Comparison of ENCODE assay signal across 21 cellular contexts in the genomic region with DNA sequence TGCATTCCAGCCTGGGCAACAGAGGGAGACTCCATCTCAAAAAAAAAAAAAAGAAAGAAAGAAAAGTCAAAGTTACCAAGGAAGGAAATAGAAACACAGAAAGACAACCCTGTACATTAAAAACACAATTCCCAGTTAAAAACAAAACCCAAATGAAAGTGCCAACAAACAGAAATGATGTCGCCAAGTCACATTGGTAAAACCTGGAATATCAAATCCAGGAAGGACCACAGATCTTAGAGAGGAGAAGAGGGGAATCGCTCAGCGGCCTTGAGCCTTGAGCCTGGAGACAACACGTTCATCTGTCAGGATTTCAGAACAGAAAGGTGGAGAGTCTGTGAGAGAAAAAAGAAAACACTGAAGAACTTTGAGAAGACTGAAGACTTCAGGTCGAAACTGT.
"Had no signal": no experiment of that assay in that cellular context is flagged by ENCODE, and none has a peak within 500 bp of the region (broad histone marks: within the 10 kb centered on the region; RNA-seq: fewer than 3 reads in every experiment).

No MANE protein-coding gene starts in this region.

- DNase-seq: activated CD4-positive, alpha-beta T cell treated with anti-CD3 and anti-CD28 coated beads for 4 hours; activated CD8-positive, alpha-beta T cell treated with anti-CD3 and anti-CD28 coated beads, Interleukin-2, amount 10 ng/mL, durations not matched to agents 7 days and 5 days; activated effector memory CD4-positive, alpha-beta T cell treated with Interleukin-2 at 50 U/mL for 16 hours; activated naive CD4-positive, alpha-beta T cell; caudate nucleus; Kasumi-1; NCI-H1105 treated with DMSO at 0.1 percent for 48 hours; NCI-H1436 treated with DMSO at 0.1 percent for 48 hours; NCI-H187; NCI-H2081; NCI-H2171; NCI-H345; NCI-H510A; NCI-H526 treated with DMSO at 0.1 percent for 48 hours; NCI-H82; T-helper 1 cell; WERI-Rb-1 had no signal

- H3K4me3 ChIP-seq: breast epithelium, SK-N-MC had no signal

- H3K27ac ChIP-seq: breast epithelium, SK-N-MC, WERI-Rb-1 had no signal

- H3K4me1 ChIP-seq: breast epithelium had no signal

- H3K4me3 Mint-ChIP-seq: activated CD8-positive, alpha-beta T cell treated with anti-CD3 and anti-CD28 coated beads, Interleukin-2, amount 10 ng/mL, durations not matched to agents 7 days and 5 days had no signal

- ATAC-seq: activated CD4-positive, CD25-positive, alpha-beta regulatory T cell treated with anti-CD3 and anti-CD28 coated beads, Interleukin-2, amount 50 U/mL, for 24 hours; activated CD8-positive, alpha-beta T cell treated with anti-CD3 and anti-CD28 coated beads, Interleukin-2, amount 10 ng/mL, durations not matched to agents 7 days and 5 days; Right ventricle myocardium inferior had no signal

- H3K27ac Mint-ChIP-seq: activated CD8-positive, alpha-beta T cell treated with anti-CD3 and anti-CD28 coated beads, Interleukin-2, amount 10 ng/mL, durations not matched to agents 7 days and 5 days had no signal

- H3K36me3 ChIP-seq: breast epithelium had no signal

- H3K9me3 ChIP-seq: breast epithelium had no signal
